ENCODE assay signal across 15 cellular contexts in the genomic region with DNA sequence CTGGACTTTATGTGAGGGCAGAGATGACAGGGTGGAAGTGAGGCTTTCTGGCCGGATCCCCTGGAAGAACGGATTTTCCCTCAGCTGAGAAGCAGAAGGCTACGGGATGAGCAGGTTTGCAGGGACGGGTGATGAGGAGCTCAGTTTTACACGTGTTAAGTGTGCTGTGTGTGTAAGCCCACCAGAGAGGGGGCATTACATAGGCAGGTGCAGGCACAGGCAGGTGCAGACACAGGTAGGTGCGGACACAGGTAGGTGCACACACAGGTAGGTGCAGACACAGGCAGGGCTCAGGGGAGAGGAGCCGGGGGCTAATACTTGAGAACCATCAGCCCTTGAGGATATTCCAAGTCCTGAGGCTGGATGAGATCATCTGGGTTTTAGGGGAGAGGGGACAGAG.
DNase-seq lines count a peak whose midpoint lies in the region; ATAC-seq, FAIRE-seq and TF ChIP-seq lines count a peak whose summit lies in the region.
"Had no signal": no experiment of that assay in that cellular context is flagged by ENCODE, and none has a peak within 500 bp of the region (broad histone marks: within the 10 kb centered on the region; RNA-seq: fewer than 3 reads in every experiment).

No MANE protein-coding gene starts in this region.

- no peaks in the 10 kb centered on the region for H3K79me1 ChIP-seq in H9 (ENCODE audit: insufficient read depth, low read depth, low read length, poor library complexity, severe bottlenecking)
- no peaks in the 10 kb centered on the region for H3K79me1 ChIP-seq in H1 (ENCODE audit: low read depth, low read length)

- peaks cover 3 to 7% of the 10 kb centered on the region in 2 experiments; a peak in 4 of 5 replicates for H3K9me3 Mint-ChIP-seq in H9
- H3K9me3 Mint-ChIP-seq in nephron progenitor cell: peaks cover 7% of the 10 kb centered on the region
- no peaks in the 10 kb centered on the region for H3K9me3 Mint-ChIP-seq in stimulated activated memory B cell treated with anti-CD40 and anti-IgM and Interleukin-4, amounts not matched to agents 10 μg/mL and 1 μg/mL and 100 μg/mL, for 72 hours

- no peaks in the 10 kb centered on the region for H3K79me2 ChIP-seq in H9 (ENCODE audit: insufficient read depth, low read length)
- no peaks in the 10 kb centered on the region for H3K79me2 ChIP-seq in H1 (ENCODE audit: control insufficient read depth in 1 of 2, insufficient read depth in 2 of 2, low read length in 2 of 2)

- no peaks in the 10 kb centered on the region for H3K23me2 ChIP-seq in H9 (ENCODE audit: insufficient read length, low read depth, low read length, poor library complexity, severe bottlenecking)
- no peaks in the 10 kb centered on the region for H3K23me2 ChIP-seq in H1 (ENCODE audit: low read depth, low read length)

- H4K20me1 ChIP-seq in H9 (ENCODE audit: control insufficient read depth, insufficient read depth, insufficient read length) (no peaks in the 10 kb centered on the region), H1 (replicated peaks in 1 of 2; ENCODE audit: control insufficient read depth in 1 of 2, insufficient read depth in 2 of 2, low read length in 2 of 2) (no peaks in the 10 kb centered on the region)

- no peak overlapping the region for H2AFZ ChIP-seq in H9 (ENCODE audit: low read length)
- no peak overlapping the region for H2AFZ ChIP-seq in H1 (ENCODE audit: low read length)

- H3K4me1 Mint-ChIP-seq in H9: peaks cover 19 to 24% of the 10 kb centered on the region in 2 experiments
- H3K4me1 Mint-ChIP-seq in nephron progenitor cell: peaks cover 29% of the 10 kb centered on the region
- H3K4me1 Mint-ChIP-seq in stimulated activated memory B cell treated with anti-CD40 and anti-IgM and Interleukin-4, amounts not matched to agents 10 μg/mL and 1 μg/mL and 100 μg/mL, for 72 hours: no peaks in the 10 kb centered on the region
- H3K4me1 Mint-ChIP-seq: B cell had no signal

- H3K27me3 ChIP-seq in H9 (ENCODE audit: insufficient read depth, low read length) (no peaks in the 10 kb centered on the region), H1 (replicated peaks in 1 of 4; ENCODE audit: control insufficient read depth in 3 of 4, extremely low read depth in 1 of 4, insufficient read depth in 3 of 4, low read length in 3 of 4) (no peaks in the 10 kb centered on the region)

- H3T11ph ChIP-seq in H9 (ENCODE audit: low read length): no peak overlapping the region

- POLR2A ChIA-PET in H1 (lab: Charles Lee; ENCODE audit: partially characterized antibody): no interaction called here

- H2BK5ac ChIP-seq in H9 (ENCODE audit: insufficient read length, low read length): no peak overlapping the region
- no peak overlapping the region for H2BK5ac ChIP-seq in H1 (ENCODE audit: low read depth, low read length)

- H3K14ac ChIP-seq in H9 (ENCODE audit: insufficient read depth, low read length) (no peak overlapping the region), H1 (ENCODE audit: insufficient read length) (no peak overlapping the region)

- H3K4me1 ChIP-seq in H9 (ENCODE audit: insufficient read depth, low read length): peaks cover 10% of the 10 kb centered on the region
- peaks cover 0 to 13% (median 9%) of the 10 kb centered on the region in 4 experiments; a peak in 4 of 7 replicates for H3K4me1 ChIP-seq in H1 (replicated peaks in 1 of 4; ENCODE audit: control insufficient read depth in 3 of 4, insufficient read depth in 4 of 4, low read length in 3 of 4)

- no peak for TF ChIP-seq RAD21 in H1 (IDR thresholded peaks at IDR 0.05 in 1 of 2, conservative IDR thresholded peaks at IDR 0.05 in 1 of 2; ENCODE audit: low read depth in 2 of 2, low read length in 2 of 2)

- H3K36me3 Mint-ChIP-seq in H9 (ENCODE audit: insufficient read depth in 1 of 3, low read depth in 3 of 3) (no peaks in the 10 kb centered on the region; a peak in 1 of 7 replicates), nephron progenitor cell (ENCODE audit: low read depth) (no peaks in the 10 kb centered on the region)
- H3K36me3 Mint-ChIP-seq in stimulated activated memory B cell treated with anti-CD40 and anti-IgM and Interleukin-4, amounts not matched to agents 10 μg/mL and 1 μg/mL and 100 μg/mL, for 72 hours: no peaks in the 10 kb centered on the region

- H3K4me2 ChIP-seq in H9 (ENCODE audit: insufficient read depth, insufficient read length, low read length): no peak overlapping the region
- no peak overlapping the region for H3K4me2 ChIP-seq in H1 (ENCODE audit: insufficient read depth in 1 of 2, low read depth in 2 of 2, low read length in 2 of 2)

- H3K4ac ChIP-seq in H9 (ENCODE audit: low read depth, low read length): no peak overlapping the region
- no peak overlapping the region for H3K4ac ChIP-seq in H1 (replicated peaks; ENCODE audit: insufficient read length, low read depth, low read length)

- no peak overlapping the region for H3K4me3 Mint-ChIP-seq in H9
- no peak overlapping the region for H3K4me3 Mint-ChIP-seq in nephron progenitor cell
- no peak overlapping the region for H3K4me3 Mint-ChIP-seq in stimulated activated memory B cell treated with anti-CD40 and anti-IgM and Interleukin-4, amounts not matched to agents 10 μg/mL and 1 μg/mL and 100 μg/mL, for 72 hours
- H3K4me3 Mint-ChIP-seq: B cell; CD4-positive, alpha-beta T cell had no signal

- H2BK15ac ChIP-seq in H9 (ENCODE audit: low read depth, low read length) (no peak overlapping the region), H1 (ENCODE audit: low read length) (peak overlapping the region; percentile 89; the same call in 1 of the 2 replicates)

- TF ChIP-seq CTCF in H9 (conservative IDR thresholded peaks at IDR 0.05): no peak
- TF ChIP-seq CTCF in H1 (IDR thresholded peaks at IDR 0.05; ENCODE audit: control extremely low read depth in 1 of 3, insufficient read depth in 1 of 3, low read depth in 1 of 3, low read length in 3 of 3): no peak
- TF ChIP-seq CTCF in nephron progenitor cell (IDR thresholded peaks at IDR 0.05): no peak

- H3K4me3 ChIP-seq in H1 (ENCODE audit: extremely low read depth in 1 of 4, insufficient read depth in 2 of 4, low read depth in 3 of 4, low read length in 4 of 4): no peak overlapping the region

- no peak for TF ChIP-seq EP300 in H1 (IDR thresholded peaks at IDR 0.05; ENCODE audit: borderline replicate concordance in 1 of 2, low read depth in 2 of 2, low read length in 2 of 2)

- FAIRE-seq in H1 (lab: Jason Lieb, UNC): no peak
- FAIRE-seq: A204.1 had no signal

- H3K9ac ChIP-seq in H9 (ENCODE audit: extremely low read depth, insufficient read length, low read length) (no peak overlapping the region), H1 (replicated peaks in 1 of 4; ENCODE audit: extremely low read depth in 1 of 4, low read depth in 3 of 4, low read length in 3 of 4) (no peak overlapping the region)

- H2AK5ac ChIP-seq in H9 (ENCODE audit: insufficient read length, low read length) (no peak overlapping the region), H1 (ENCODE audit: low read depth, low read length) (no peak overlapping the region; the same call in 1 of the 2 replicates)

- CTCF ChIA-PET in H1 (lab: Charles Lee; ENCODE audit: partially characterized antibody): interaction anchor here (1.1 to 2.4 kb wide), 6 partner anchors 9 to 217 kb away, joined by 3 to 16 read pairs (median 3); no protein-coding TSS in a partner anchor

- H3K9me3 ChIP-seq in H9 (ENCODE audit: control insufficient read depth, low read depth, low read length): no peaks in the 10 kb centered on the region
- H3K9me3 ChIP-seq in H1 (ENCODE audit: insufficient read depth in 2 of 2, low read depth in 1 of 2, low read length in 1 of 2): no peaks in the 10 kb centered on the region

- H3K23ac ChIP-seq in H9 (ENCODE audit: insufficient read length, low read depth, low read length) (no peak overlapping the region), H1 (ENCODE audit: insufficient read length) (no peak overlapping the region)

- no peak overlapping the region for H3K56ac ChIP-seq in H9 (ENCODE audit: insufficient read length, low read depth, low read length)
- no peak overlapping the region for H3K56ac ChIP-seq in H1 (replicated peaks; ENCODE audit: insufficient read length, low read depth, low read length)

- H2BK20ac ChIP-seq in H9 (ENCODE audit: low read depth, low read length, poor library complexity, severe bottlenecking) (no peak overlapping the region), H1 (ENCODE audit: low read length) (peak overlapping the region; percentile 49; the same call in 1 of the 2 replicates)

- H2BK120ac ChIP-seq in H9 (ENCODE audit: low read depth, low read length, poor library complexity, severe bottlenecking) (no peak overlapping the region), H1 (replicated peaks; ENCODE audit: low read depth, low read length) (no peak overlapping the region)

- H3K27ac Mint-ChIP-seq in H9 (0 out of 7 replicates have a peak overlapping the region, but pooled peaks of 1 of the 3 experiments have one; percentile 12), nephron progenitor cell (peak overlapping the region; percentile 20)
- H3K27ac Mint-ChIP-seq in stimulated activated memory B cell treated with anti-CD40 and anti-IgM and Interleukin-4, amounts not matched to agents 10 μg/mL and 1 μg/mL and 100 μg/mL, for 72 hours: no peak overlapping the region
- H3K27ac Mint-ChIP-seq: B cell; CD4-positive, alpha-beta T cell had no signal

- H3K18ac ChIP-seq in H9 (ENCODE audit: insufficient read length, low read depth, low read length): peak overlapping the region; percentile 14
- no peak overlapping the region for H3K18ac ChIP-seq in H1 (ENCODE audit: extremely low read depth, low read length)

- H4K8ac ChIP-seq in H9 (replicated peaks; ENCODE audit: insufficient read length, low read depth, low read length): no peak overlapping the region
- H4K8ac ChIP-seq in H1 (ENCODE audit: extremely low read depth, insufficient read depth, low read length): no peak overlapping the region; the same call in 1 of the 2 replicates

- H3K36me3 ChIP-seq in H1 (ENCODE audit: control insufficient read depth in 2 of 4, insufficient read depth in 4 of 4, low read length in 3 of 4): no peaks in the 10 kb centered on the region

- ATAC-seq in stimulated activated memory B cell treated with anti-CD40 and anti-IgM and Interleukin-4, amounts not matched to agents 10 μg/mL and 1 μg/mL and 100 μg/mL, for 72 hours: peak; percentile 56
- ATAC-seq in GM21576 (IDR thresholded peaks at IDR 0.05; ENCODE audit: unreplicated experiment) (no peak), HG03354 (IDR thresholded peaks at IDR 0.05; ENCODE audit: poor library complexity, severe bottlenecking, unreplicated experiment) (no peak), GM19455 (IDR thresholded peaks at IDR 0.05; ENCODE audit: unreplicated experiment) (no peak)
- ATAC-seq: HCT116 had no signal

- H3K27me3 Mint-ChIP-seq in H9 (ENCODE audit: low read depth) (peaks cover 5% of the 10 kb centered on the region), nephron progenitor cell (ENCODE audit: low read depth, poor library complexity) (no peaks in the 10 kb centered on the region)
- peaks cover 30% of the 10 kb centered on the region for H3K27me3 Mint-ChIP-seq in stimulated activated memory B cell treated with anti-CD40 and anti-IgM and Interleukin-4, amounts not matched to agents 10 μg/mL and 1 μg/mL and 100 μg/mL, for 72 hours

- no CpG with 5 or more reads among the region's 7 CpGs for WGBS in H9 (ENCODE audit: extremely low coverage, insufficient read length, low lambda C conversion rate)
- WGBS in H1 (ENCODE audit: extremely low coverage in 1 of 2, insufficient coverage in 1 of 2, insufficient read length in 1 of 2, insufficient replicate concordance in 2 of 2, low coverage in 1 of 2, low lambda C conversion rate in 2 of 2, missing lambda C conversion rate in 1 of 2), 2 experiments: 93% methylated on average over 7 of the region's 7 CpGs; no CpG with 5 or more reads in 1 of the 2 experiments

- no peak for TF ChIP-seq POLR2A in H1 (IDR thresholded peaks at IDR 0.05; ENCODE audit: control extremely low read depth in 1 of 2, low read depth in 2 of 2, low read length in 2 of 2)

- H3K27ac ChIP-seq in H9 (ENCODE audit: insufficient read length, low read depth, low read length) (no peak overlapping the region), H1 (ENCODE audit: low read depth, low read length) (no peak overlapping the region)

- H2BK12ac ChIP-seq in H9 (ENCODE audit: insufficient read length, low read depth, low read length): peak overlapping the region; percentile 42
- no peak overlapping the region for H2BK12ac ChIP-seq in H1 (ENCODE audit: low read depth, low read length)

- H4K91ac ChIP-seq in H9 (ENCODE audit: insufficient read length, low read depth, low read length) (no peak overlapping the region), H1 (replicated peaks; ENCODE audit: insufficient read length, low read length) (peak overlapping the region; percentile 66)

- no peak overlapping the region for H4K5ac ChIP-seq in H9 (ENCODE audit: insufficient read length, low read depth, low read length)
- no peak overlapping the region for H4K5ac ChIP-seq in H1 (ENCODE audit: insufficient read length, low read depth, low read length)

- no peak for DNase-seq in H9
- DNase-seq in H1 (ENCODE audit: low read depth in 1 of 2, low spot score in 2 of 2): no peak
- DNase-seq in nephron progenitor cell: no peak
- DNase-seq: C1 segment of cervical spinal cord; Calu3; CD4-positive, alpha-beta T cell; DMS 273 treated with DMSO at 0.1 percent for 48 hours; GOT3 had no signal
